ENCODE assay signal across 17 cellular contexts in the genomic region with DNA sequence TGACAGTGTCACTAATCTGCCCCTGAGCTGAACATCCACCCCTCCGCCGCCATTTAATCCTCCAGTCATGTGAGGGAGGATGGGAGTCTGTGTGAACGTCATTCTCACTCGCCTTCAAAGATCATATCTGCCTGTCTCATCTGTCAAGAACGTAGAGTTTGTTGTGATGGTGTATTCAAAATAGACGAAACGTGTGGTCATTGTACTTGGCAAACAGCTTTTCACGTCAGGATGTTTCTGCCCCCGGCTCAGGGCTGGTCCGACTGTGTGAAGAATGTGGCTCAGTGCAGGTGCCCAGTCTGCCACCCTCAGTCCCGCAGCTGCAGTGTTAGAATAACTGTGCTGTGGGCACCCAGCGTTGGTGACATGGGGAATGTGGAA.
DNase-seq lines count a peak whose midpoint lies in the region; ATAC-seq, FAIRE-seq and TF ChIP-seq lines count a peak whose summit lies in the region.
"Had no signal": no experiment of that assay in that cellular context is flagged by ENCODE, and none has a peak within 500 bp of the region (broad histone marks: within the 10 kb centered on the region; RNA-seq: fewer than 3 reads in every experiment).

No MANE protein-coding gene starts in this region.

- CTCF ChIA-PET in AG04450 (lab: Charles Lee) = interaction anchor here (0.5 to 5.2 kb wide), 5 partner anchors 12 to 405 kb away, joined by 3 to 60 read pairs (median 5); no protein-coding TSS in a partner anchor

- no peak for ATAC-seq in HG03108 (IDR thresholded peaks at IDR 0.05; ENCODE audit: unreplicated experiment)
- no peak for ATAC-seq in GM21423 (IDR thresholded peaks at IDR 0.05; ENCODE audit: unreplicated experiment)
- ATAC-seq: foreskin keratinocyte; lower lobe of right lung; naive thymus-derived CD4-positive, alpha-beta T cell had no signal

- peak overlapping the region; percentile 13 for H3K4me2 ChIP-seq in Karpas-422 (ENCODE audit: low read depth, low read length, poor library complexity, severe bottlenecking)

- H3K79me2 ChIP-seq in Karpas-422 (ENCODE audit: low read length) = no peaks in the 10 kb centered on the region

- H3K27me3 ChIP-seq in AG04450 (ENCODE audit: control insufficient read depth, insufficient read depth, low read length) (no peaks in the 10 kb centered on the region), Karpas-422 (ENCODE audit: low read length) (no peaks in the 10 kb centered on the region)
- H3K27me3 ChIP-seq: foreskin keratinocyte, vagina had no signal

- no peaks in the 10 kb centered on the region for H4K20me1 ChIP-seq in Karpas-422 (ENCODE audit: insufficient read depth, low read depth, low read length)

- H3K9me3 ChIP-seq in AG04450 (ENCODE audit: control insufficient read depth, insufficient read depth, low read length) (no peaks in the 10 kb centered on the region), Karpas-422 (ENCODE audit: low read length) (no peaks in the 10 kb centered on the region)
- H3K9me3 ChIP-seq: lower lobe of right lung, prostate gland, vagina had no signal

- 0 out of 2 replicates have a peak overlapping the region, but pooled peaks have one; percentile 32 for H2AFZ ChIP-seq in Karpas-422 (ENCODE audit: low read length)

- TF ChIP-seq CTCF in AG04450 (IDR thresholded peaks at IDR 0.05; ENCODE audit: low read depth, low read length) (no peak), cardiac fibroblast (IDR thresholded peaks at IDR 0.05; ENCODE audit: low read depth, low read length) (no peak)

- H3K4me1 ChIP-seq in Karpas-422 (ENCODE audit: low read length) = peaks cover 2% of the 10 kb centered on the region; the same call in 1 of the 2 replicates
- H3K4me1 ChIP-seq: lower lobe of right lung, prostate gland, vagina had no signal

- no peaks in the 10 kb centered on the region for H3K36me3 ChIP-seq in Karpas-422 (ENCODE audit: insufficient read depth, low read length)
- H3K36me3 ChIP-seq: lower lobe of right lung, prostate gland, vagina had no signal

- H3K27ac ChIP-seq in AG04450 (ENCODE audit: low read depth, low read length) = peak overlapping the region; percentile 31
- no peak overlapping the region for H3K27ac ChIP-seq in Karpas-422 (ENCODE audit: low read length)
- H3K27ac ChIP-seq: foreskin keratinocyte, lower lobe of right lung, prostate gland, vagina had no signal

- H3K9ac ChIP-seq in Karpas-422 (ENCODE audit: low read length) = no peak overlapping the region

- POLR2A ChIA-PET in AG04450 (lab: Yijun Ruan, JAX) = no interaction called here

- H3K4me3 ChIP-seq in AG04450 (ENCODE audit: low read depth, low read length) (no peak overlapping the region), Karpas-422 (ENCODE audit: low read length) (no peak overlapping the region), cardiac fibroblast (replicated peaks in 1 of 2; ENCODE audit: low read depth in 2 of 2, low read length in 2 of 2) (no peak overlapping the region)
- H3K4me3 ChIP-seq: lower lobe of right lung, prostate gland, vagina had no signal

- no peak for FAIRE-seq in urothelium cell line (lab: Jason Lieb, UNC)

- DNase-seq in AG04450 (ENCODE audit: low read depth, low spot score) (peak; percentile 45), Karpas-422 (no peak), cardiac fibroblast (ENCODE audit: low read depth in 2 of 2) (peak; percentile 32 to 45), non-pigmented ciliary epithelial cell (ENCODE audit: low read depth) (peak; percentile 18), SIG-M5 (lab: John Stamatoyannopoulos, UW) (no peak), urothelium cell line (ENCODE audit: low spot score) (no peak)
- DNase-seq: activated CD4-positive, alpha-beta T cell treated with anti-CD3 and anti-CD28 coated beads for 48 hours; activated naive CD4-positive, alpha-beta T cell treated with Interleukin-2 at 50 U/mL for 16 hours; aorta; foreskin keratinocyte; lower lobe of right lung; naive thymus-derived CD4-positive, alpha-beta T cell; NCI-H774 had no signal

- H3K9me2 ChIP-seq in Karpas-422 (replicated peaks; ENCODE audit: insufficient read depth, low read length) = no peaks in the 10 kb centered on the region

Comparison
In these comparisons a context has a peak if more than half of its experiments do, and no peak if none do; other contexts are left out.
1. DNase-seq: peak in AG04450 (single experiment), cardiac fibroblast (2 of 2) and non-pigmented ciliary epithelial cell (single experiment); none in Karpas-422 (single experiment), SIG-M5 (single experiment) and urothelium cell line (single experiment).